In the genomic region with DNA sequence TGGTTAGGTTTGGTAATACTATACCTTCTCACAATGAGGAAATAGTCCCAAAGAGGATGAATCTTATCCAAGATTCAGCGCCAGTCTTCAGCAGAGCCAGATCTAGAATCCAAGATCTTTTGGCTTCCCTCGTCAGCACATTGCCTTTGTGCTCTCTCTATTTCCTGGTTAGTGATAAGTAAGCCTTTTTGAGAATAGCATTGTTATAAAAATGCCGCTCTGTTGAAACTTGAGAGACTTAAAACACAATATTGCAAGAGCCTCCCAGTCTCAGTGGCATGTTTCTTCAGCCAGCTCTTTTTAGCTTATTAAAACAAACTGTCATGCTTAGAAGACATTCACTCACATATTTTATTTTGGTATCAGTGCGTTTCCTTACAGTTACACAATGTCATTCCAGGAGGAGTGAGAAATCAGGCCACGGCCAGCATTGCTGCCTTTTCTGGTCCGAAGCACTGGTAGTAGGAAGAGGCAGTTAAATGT, we compare ENCODE assay signal across 1 cellular context.
TF ChIP-seq lines count a peak whose summit lies in the region.

No MANE protein-coding gene starts in this region.

TF ChIP-seq in WTC11, 78 proteins besides CTCF, POLR2A, EP300 and RAD21 (continued from another document):
- TF ChIP-seq, protein P1, sequence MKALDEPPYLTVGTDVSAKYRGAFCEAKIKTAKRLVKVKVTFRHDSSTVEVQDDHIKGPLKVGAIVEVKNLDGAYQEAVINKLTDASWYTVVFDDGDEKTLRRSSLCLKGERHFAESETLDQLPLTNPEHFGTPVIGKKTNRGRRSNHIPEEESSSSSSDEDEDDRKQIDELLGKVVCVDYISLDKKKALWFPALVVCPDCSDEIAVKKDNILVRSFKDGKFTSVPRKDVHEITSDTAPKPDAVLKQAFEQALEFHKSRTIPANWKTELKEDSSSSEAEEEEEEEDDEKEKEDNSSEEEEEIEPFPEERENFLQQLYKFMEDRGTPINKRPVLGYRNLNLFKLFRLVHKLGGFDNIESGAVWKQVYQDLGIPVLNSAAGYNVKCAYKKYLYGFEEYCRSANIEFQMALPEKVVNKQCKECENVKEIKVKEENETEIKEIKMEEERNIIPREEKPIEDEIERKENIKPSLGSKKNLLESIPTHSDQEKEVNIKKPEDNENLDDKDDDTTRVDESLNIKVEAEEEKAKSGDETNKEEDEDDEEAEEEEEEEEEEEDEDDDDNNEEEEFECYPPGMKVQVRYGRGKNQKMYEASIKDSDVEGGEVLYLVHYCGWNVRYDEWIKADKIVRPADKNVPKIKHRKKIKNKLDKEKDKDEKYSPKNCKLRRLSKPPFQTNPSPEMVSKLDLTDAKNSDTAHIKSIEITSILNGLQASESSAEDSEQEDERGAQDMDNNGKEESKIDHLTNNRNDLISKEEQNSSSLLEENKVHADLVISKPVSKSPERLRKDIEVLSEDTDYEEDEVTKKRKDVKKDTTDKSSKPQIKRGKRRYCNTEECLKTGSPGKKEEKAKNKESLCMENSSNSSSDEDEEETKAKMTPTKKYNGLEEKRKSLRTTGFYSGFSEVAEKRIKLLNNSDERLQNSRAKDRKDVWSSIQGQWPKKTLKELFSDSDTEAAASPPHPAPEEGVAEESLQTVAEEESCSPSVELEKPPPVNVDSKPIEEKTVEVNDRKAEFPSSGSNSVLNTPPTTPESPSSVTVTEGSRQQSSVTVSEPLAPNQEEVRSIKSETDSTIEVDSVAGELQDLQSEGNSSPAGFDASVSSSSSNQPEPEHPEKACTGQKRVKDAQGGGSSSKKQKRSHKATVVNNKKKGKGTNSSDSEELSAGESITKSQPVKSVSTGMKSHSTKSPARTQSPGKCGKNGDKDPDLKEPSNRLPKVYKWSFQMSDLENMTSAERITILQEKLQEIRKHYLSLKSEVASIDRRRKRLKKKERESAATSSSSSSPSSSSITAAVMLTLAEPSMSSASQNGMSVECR (CRISPR knock-in tag; IDR thresholded peaks at IDR 0.05; ENCODE audit: borderline replicate concordance) = no peak
- TF ChIP-seq TEAD4 (CRISPR knock-in tag; IDR thresholded peaks at IDR 0.05) = no peak
- no peak for TF ChIP-seq ELF4 (CRISPR knock-in tag; IDR thresholded peaks at IDR 0.05; ENCODE audit: low read depth)
- TF ChIP-seq, protein P2, sequence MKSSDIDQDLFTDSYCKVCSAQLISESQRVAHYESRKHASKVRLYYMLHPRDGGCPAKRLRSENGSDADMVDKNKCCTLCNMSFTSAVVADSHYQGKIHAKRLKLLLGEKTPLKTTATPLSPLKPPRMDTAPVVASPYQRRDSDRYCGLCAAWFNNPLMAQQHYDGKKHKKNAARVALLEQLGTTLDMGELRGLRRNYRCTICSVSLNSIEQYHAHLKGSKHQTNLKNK (CRISPR knock-in tag; IDR thresholded peaks at IDR 0.05) = no peak
